ENCODE assay signal across 20 cellular contexts in the genomic region with DNA sequence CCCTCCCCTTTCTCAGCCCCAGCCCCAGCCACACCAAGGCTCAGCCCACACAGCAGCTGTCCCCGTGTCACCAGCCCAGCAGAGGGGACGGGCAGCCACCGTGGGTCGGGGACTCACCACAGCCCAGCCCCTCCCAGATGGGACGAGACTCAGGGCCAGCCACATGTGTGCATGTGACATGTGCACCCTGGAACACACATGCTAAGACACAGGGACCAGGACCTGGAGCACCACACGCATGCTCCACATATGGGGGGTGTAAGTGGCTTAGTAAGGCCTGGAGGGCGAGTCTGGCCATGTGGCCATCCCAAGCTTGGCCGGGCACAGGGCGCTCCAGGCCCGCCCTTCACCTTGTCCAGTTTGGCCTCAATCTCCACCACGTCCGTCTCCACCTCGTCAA. TPM values are rescaled to one million over a fixed set of nuclear protein-coding genes. Genes with fewer than 3 reads are reported as not detected.
DNase-seq lines count a peak whose midpoint lies in the region; ATAC-seq, FAIRE-seq and TF ChIP-seq lines count a peak whose summit lies in the region.
"Had no signal": no experiment of that assay in that cellular context is flagged by ENCODE, and none has a peak within 500 bp of the region (broad histone marks: within the 10 kb centered on the region; RNA-seq: fewer than 3 reads in every experiment).

No MANE protein-coding gene starts in this region.

- H3K79me2 ChIP-seq in K562 (ENCODE audit: control insufficient read depth, insufficient read depth, low read length) = peaks cover 37% of the 10 kb centered on the region

- no TSS peak for BruUV-seq in K562 (replicated peaks; lab: Mats Ljungman, UMichigan)

- H3K4me1 Mint-ChIP-seq in HFFc6 (ENCODE audit: low read depth) = peaks cover 26% of the 10 kb centered on the region

- H3K9ac ChIP-seq in K562 (ENCODE audit: insufficient read depth in 1 of 2, low read depth in 2 of 2, low read length in 2 of 2) (peak overlapping the region in 1 of 2 experiments; percentile 97; a peak in 2 of 4 replicates), iPS-15b (ENCODE audit: low read depth, low read length) (peak overlapping the region; percentile 54)
- H3K9ac ChIP-seq: KMS-11 had no signal

- H3K4me1 ChIP-seq in K562 (replicated peaks in 1 of 2; ENCODE audit: control insufficient read depth in 2 of 2, insufficient read depth in 2 of 2, low read length in 2 of 2) = peaks cover 34 to 89% of the 10 kb centered on the region in 2 experiments
- peaks cover 5% of the 10 kb centered on the region for H3K4me1 ChIP-seq in iPS-15b (ENCODE audit: control insufficient read depth, insufficient read depth, low read length)

- no peak overlapping the region for H2AFZ ChIP-seq in K562 (ENCODE audit: low read depth, low read length)

- H3K9me1 ChIP-seq in K562 (ENCODE audit: control insufficient read depth, insufficient read depth, low read length) = peaks cover 21% of the 10 kb centered on the region

- POLR2A ChIA-PET in K562 (lab: Yijun Ruan, JAX) = no interaction called here

- ATAC-seq in K562 = no peak

- no peaks in the 10 kb centered on the region for H3K9me3 Mint-ChIP-seq in HFFc6
- H3K9me3 Mint-ChIP-seq: activated naive CD8-positive, alpha-beta T cell treated with anti-CD3 and anti-CD28 coated beads for 36 hours; H9 had no signal

- H3K27me3 ChIP-seq in K562 (ENCODE audit: control insufficient read depth in 2 of 2, insufficient read depth in 2 of 2, low read length in 2 of 2) (no peaks in the 10 kb centered on the region), iPS-15b (ENCODE audit: control insufficient read depth, insufficient read depth, low read length) (no peaks in the 10 kb centered on the region)
- H3K27me3 ChIP-seq: Peyer's patch had no signal

- WGBS in K562 (ENCODE audit: insufficient coverage, low coverage, missing lambda C conversion rate) = 94% methylated on average over 10 of the region's 13 CpGs

- peaks cover 3% of the 10 kb centered on the region for H3K27me3 Mint-ChIP-seq in HFFc6 (ENCODE audit: insufficient read depth)
- H3K27me3 Mint-ChIP-seq: activated naive CD8-positive, alpha-beta T cell treated with anti-CD3 and anti-CD28 coated beads for 36 hours; CD4-positive, CD25-positive, alpha-beta regulatory T cell had no signal

- CTCF ChIA-PET in K562 (lab: Yijun Ruan, JAX; ENCODE audit: low intra/inter-chr PET ratio) = no interaction called here

- TF ChIP-seq CTCF in HFFc6 (IDR thresholded peaks at IDR 0.05) (no peak), K562 (IDR thresholded peaks at IDR 0.05 in 2 of 3, conservative IDR thresholded peaks at IDR 0.05 in 1 of 3; ENCODE audit: insufficient read depth in 2 of 3, low read depth in 1 of 3, low read length in 3 of 3) (no peak)

- no peak for TF ChIP-seq RAD21 in K562 (CRISPR knock-in tag; conservative IDR thresholded peaks at IDR 0.05 in 1 of 2, IDR thresholded peaks at IDR 0.05 in 1 of 2)

- H3K27ac ChIP-seq in K562 (ENCODE audit: extremely low read depth, low read depth, low read length) (no peak overlapping the region), substantia nigra (ENCODE audit: low read depth, low read length, poor library complexity, severe bottlenecking) (peak overlapping the region; percentile 94)
- H3K27ac ChIP-seq: KMS-11, thoracic aorta had no signal

- no peak for FAIRE-seq in K562 (lab: Jason Lieb, UNC)

- H3K9me3 ChIP-seq in K562 (replicated peaks; ENCODE audit: control insufficient read depth, insufficient read depth, low read depth, low read length) (no peaks in the 10 kb centered on the region), iPS-15b (ENCODE audit: control insufficient read depth, insufficient read depth, low read length) (no peaks in the 10 kb centered on the region)
- H3K9me3 ChIP-seq: Peyer's patch, thoracic aorta had no signal

- H3K4me3 ChIP-seq in K562 (no peak overlapping the region), iPS-15b (ENCODE audit: low read depth, low read length) (no peak overlapping the region)

- in situ Hi-C loops in K562 (cut with MboI) = no loop called here

- H4K20me1 ChIP-seq in K562 (replicated peaks; ENCODE audit: control insufficient read depth, insufficient read depth, low read length) = peaks cover 30% of the 10 kb centered on the region; the same call in 1 of the 2 replicates

- H3K4me2 ChIP-seq in K562 (ENCODE audit: insufficient read depth, low read length) = no peak overlapping the region

- no peak overlapping the region for H3K4me3 Mint-ChIP-seq in HFFc6
- H3K4me3 Mint-ChIP-seq: activated naive CD8-positive, alpha-beta T cell treated with anti-CD3 and anti-CD28 coated beads for 36 hours; H9 had no signal

- no peak for TF ChIP-seq POLR2A in K562 (conservative IDR thresholded peaks at IDR 0.05)

- DNase-seq in HFFc6 = no peak
- DNase-seq in K562 (ENCODE audit: extremely low read depth in 1 of 4, low spot score in 3 of 4) = no peak
- no peak for DNase-seq in substantia nigra (lab: John Stamatoyannopoulos, UW)
- no peak for DNase-seq in NCI-H774 (lab: John Stamatoyannopoulos, UW)
- DNase-seq in NCI-H748 treated with DMSO at 0.1 percent for 48 hours (lab: John Stamatoyannopoulos, UW) = no peak
- DNase-seq in COLO829 (ENCODE audit: low spot score) = no peak
- DNase-seq: activated CD4-positive, alpha-beta T cell treated with anti-CD3 and anti-CD28 coated beads, Interleukin-2, amount 50 U/mL, for 4 hours; activated naive CD8-positive, alpha-beta T cell treated with anti-CD3 and anti-CD28 coated beads for 36 hours; activated T-cell treated with anti-CD3 and anti-CD28 coated beads, Interleukin-2, amount 50 U/mL, for 48 hours; CD4-positive, CD25-positive, alpha-beta regulatory T cell; H9; kidney glomerular epithelial cell; NCI-H1092; NCI-H526 treated with DMSO at 0.1 percent for 48 hours; Peyer's patch; stimulated activated CD4-positive, alpha-beta T cell treated with anti-CD3 and anti-CD28 coated beads, Interleukin-2, amount 100 ng/mL, for 48 hours; SW 1271 had no signal

- TF ChIP-seq EP300 in K562 (IDR thresholded peaks at IDR 0.05; ENCODE audit: low read length) = no peak

- H3K36me3 ChIP-seq in K562 (ENCODE audit: control insufficient read depth, insufficient read depth, low read length) (peaks cover 3% of the 10 kb centered on the region; the same call in 2 of the 3 replicates), iPS-15b (ENCODE audit: control insufficient read depth, insufficient read depth, low read length) (no peaks in the 10 kb centered on the region)
- H3K36me3 ChIP-seq: Peyer's patch, thoracic aorta had no signal

- no peaks in the 10 kb centered on the region for H3K36me3 Mint-ChIP-seq in HFFc6 (ENCODE audit: low read depth)
- H3K36me3 Mint-ChIP-seq: activated naive CD8-positive, alpha-beta T cell treated with anti-CD3 and anti-CD28 coated beads for 36 hours; CD4-positive, CD25-positive, alpha-beta regulatory T cell had no signal

- H3K27ac Mint-ChIP-seq in HFFc6 = 0 out of 2 replicates have a peak overlapping the region, but pooled peaks have one; percentile 7
- H3K27ac Mint-ChIP-seq: activated naive CD8-positive, alpha-beta T cell treated with anti-CD3 and anti-CD28 coated beads for 36 hours; CD4-positive, CD25-positive, alpha-beta regulatory T cell; H9 had no signal

- intact Hi-C loops in K562 (cut with micrococcal nuclease) = loop anchor here (10.0 kb wide), 1 partner anchor 921 kb away; the partner anchor contains the start of gene SKI

RNA-seq across cellular contexts. Expression of gene ACAP3, which starts 4.0 kb away (rescaled TPM):
- 10 to 100 TPM; 39.4 to 50.8 (median 42.6) TPM for total RNA-seq in HFFc6 (2021; fragmentation: NEBNext Ultra II Directional; extraction: Animal tissue kit (Norgen Biotek cat#: 25700))
- 140 and 407 TPM in 2 replicates for total RNA-seq in K562 (2011; cell fraction: chromatin; rRNA removed; ENCODE audit: low replicate concordance)
- total RNA-seq in K562 (2011; cell fraction: nucleolus; rRNA removed) = 278 and 333 TPM in 2 replicates
- total RNA-seq in K562 (2011; cell fraction: nucleoplasm; rRNA removed) = 136 and 156 TPM in 2 replicates
- total RNA-seq in K562 (2014; rRNA removed) (29.6 and 33.3 TPM in 2 replicates), K562 (2014; rRNA removed; fragmentation: Illumina TruSeq; extraction: Trizol) (1.9 and 3.5 TPM in 2 replicates), K562 (2015; rRNA removed; fragmentation: Illumina TruSeq; extraction: Trizol) (14.0 and 15.2 TPM in 2 replicates), K562 (2021) (44.1 and 49.0 TPM in 2 replicates)
- polyA plus RNA-seq in K562 (2011; rRNA removed) (12.0 and 27.1 TPM in 2 replicates), K562 (2014; fragmentation: Illumina TruSeq; extraction: Trizol) (7.2 and 11.8 TPM in 2 replicates), K562 (2014; fragmentation: Nextera tagmentation; extraction: Ambion mirVana) (under 1 TPM; 0.01 to 0.06 TPM), K562 (2014; rRNA removed) (43.8 and 44.8 TPM in 2 replicates)
- polyA plus RNA-seq in K562 (2011; cell fraction: cytosol; rRNA removed) = 8.5 and 20.8 TPM in 2 replicates
- polyA plus RNA-seq in K562 (2011; cell fraction: nucleus; rRNA removed) = 346 and 462 TPM in 2 replicates
- 38.9 and 49.6 TPM in 2 replicates for polyA plus RNA-seq in K562 (2012)
- polyA minus RNA-seq in K562 (2011; rRNA and poly(A)+ RNA removed) = 6.3 and 10.7 TPM in 2 replicates
- 13.7 and 15.3 TPM in 2 replicates for polyA minus RNA-seq in K562 (2011; cell fraction: cytosol; rRNA and poly(A)+ RNA removed)
- polyA minus RNA-seq in K562 (2011; cell fraction: nucleus; rRNA and poly(A)+ RNA removed) = 42.4 and 46.1 TPM in 2 replicates

RNA-seq across cellular contexts. Expression of gene PUSL1, which starts 4.7 kb away (rescaled TPM):
- 10 to 100 TPM; 23.5 to 28.7 (median 25.6) TPM for total RNA-seq in HFFc6 (2021; fragmentation: NEBNext Ultra II Directional; extraction: Animal tissue kit (Norgen Biotek cat#: 25700))
- 13.3 and 63.1 TPM in 2 replicates for total RNA-seq in K562 (2011; cell fraction: chromatin; rRNA removed; ENCODE audit: low replicate concordance)
- total RNA-seq in K562 (2011; cell fraction: nucleolus; rRNA removed) = 74.5 and 90.1 TPM in 2 replicates
- total RNA-seq in K562 (2011; cell fraction: nucleoplasm; rRNA removed) = 23.2 and 31.2 TPM in 2 replicates
- total RNA-seq in K562 (2014; rRNA removed) (86.9 and 103 TPM in 2 replicates), K562 (2014; rRNA removed; fragmentation: Illumina TruSeq; extraction: Trizol) (5.6 and 7.0 TPM in 2 replicates), K562 (2015; rRNA removed; fragmentation: Illumina TruSeq; extraction: Trizol) (29.7 and 31.4 TPM in 2 replicates), K562 (2021) (80.1 and 83.0 TPM in 2 replicates)
- polyA plus RNA-seq in K562 (2011; rRNA removed) (13.6 and 22.4 TPM in 2 replicates), K562 (2014; fragmentation: Illumina TruSeq; extraction: Trizol) (10.5 and 25.1 TPM in 2 replicates), K562 (2014; fragmentation: Nextera tagmentation; extraction: Ambion mirVana) (1 to 10 TPM in 1 of 2 experiments, under 1 TPM in 1; 0.62 to 1.7 TPM), K562 (2014; rRNA removed) (68.5 and 76.0 TPM in 2 replicates)
- 29.8 and 137 TPM in 2 replicates for polyA plus RNA-seq in K562 (2011; cell fraction: cytosol; rRNA removed)
- 41.7 and 71.9 TPM in 2 replicates for polyA plus RNA-seq in K562 (2011; cell fraction: nucleus; rRNA removed)
- 35.1 and 53.3 TPM in 2 replicates for polyA plus RNA-seq in K562 (2012)
- polyA minus RNA-seq in K562 (2011; rRNA and poly(A)+ RNA removed) = 3.5 and 5.7 TPM in 2 replicates
- polyA minus RNA-seq in K562 (2011; cell fraction: cytosol; rRNA and poly(A)+ RNA removed) = 22.0 and 25.8 TPM in 2 replicates
- 33.5 and 38.2 TPM in 2 replicates for polyA minus RNA-seq in K562 (2011; cell fraction: nucleus; rRNA and poly(A)+ RNA removed)

RNA-seq across cellular contexts. Expression of gene INTS11, which starts 20.7 kb away (rescaled TPM):
- 10 to 100 TPM; 65.6 to 78.3 (median 69.8) TPM for total RNA-seq in HFFc6 (2021; fragmentation: NEBNext Ultra II Directional; extraction: Animal tissue kit (Norgen Biotek cat#: 25700))
- 317 and 866 TPM in 2 replicates for total RNA-seq in K562 (2011; cell fraction: chromatin; rRNA removed; ENCODE audit: low replicate concordance)
- total RNA-seq in K562 (2011; cell fraction: nucleolus; rRNA removed) = 565 and 578 TPM in 2 replicates
- total RNA-seq in K562 (2011; cell fraction: nucleoplasm; rRNA removed) = 402 and 440 TPM in 2 replicates
- total RNA-seq in K562 (2014; rRNA removed) (151 and 179 TPM in 2 replicates), K562 (2014; rRNA removed; fragmentation: Illumina TruSeq; extraction: Trizol) (62.1 and 77.4 TPM in 2 replicates), K562 (2015; rRNA removed; fragmentation: Illumina TruSeq; extraction: Trizol) (85.4 and 88.8 TPM in 2 replicates), K562 (2021) (153 and 164 TPM in 2 replicates)
- polyA plus RNA-seq in K562 (2011; rRNA removed) (110 and 164 TPM in 2 replicates), K562 (2014; fragmentation: Illumina TruSeq; extraction: Trizol) (143 and 151 TPM in 2 replicates), K562 (2014; fragmentation: Nextera tagmentation; extraction: Ambion mirVana) (10 to 100 TPM in 1 of 2 experiments, 1 to 10 TPM in 1; 3.6 to 11.8 TPM), K562 (2014; rRNA removed) (183 TPM in 2 replicates)
- polyA plus RNA-seq in K562 (2011; cell fraction: cytosol; rRNA removed) = 195 and 300 TPM in 2 replicates
- polyA plus RNA-seq in K562 (2011; cell fraction: nucleus; rRNA removed) = 663 and 798 TPM in 2 replicates
- 151 and 204 TPM in 2 replicates for polyA plus RNA-seq in K562 (2012)
- polyA minus RNA-seq in K562 (2011; rRNA and poly(A)+ RNA removed) = 68.4 and 103 TPM in 2 replicates
- 79.6 and 101 TPM in 2 replicates for polyA minus RNA-seq in K562 (2011; cell fraction: cytosol; rRNA and poly(A)+ RNA removed)
- polyA minus RNA-seq in K562 (2011; cell fraction: nucleus; rRNA and poly(A)+ RNA removed) = 108 and 123 TPM in 2 replicates

RNA-seq across cellular contexts. Expression of gene CPTP, which starts 20.9 kb away (rescaled TPM):
- 10 to 100 TPM; 24.6 to 31.5 (median 26.6) TPM for total RNA-seq in HFFc6 (2021; fragmentation: NEBNext Ultra II Directional; extraction: Animal tissue kit (Norgen Biotek cat#: 25700))
- total RNA-seq in K562 (2011; cell fraction: chromatin; rRNA removed; ENCODE audit: low replicate concordance) = 3.4 and 22.1 TPM in 2 replicates
- 31.8 and 32.0 TPM in 2 replicates for total RNA-seq in K562 (2011; cell fraction: nucleolus; rRNA removed)
- total RNA-seq in K562 (2011; cell fraction: nucleoplasm; rRNA removed) = 11.2 and 13.9 TPM in 2 replicates
- total RNA-seq in K562 (2014; rRNA removed) (21.6 and 33.4 TPM in 2 replicates), K562 (2014; rRNA removed; fragmentation: Illumina TruSeq; extraction: Trizol) (3.0 and 3.5 TPM in 2 replicates), K562 (2015; rRNA removed; fragmentation: Illumina TruSeq; extraction: Trizol) (8.4 and 10.1 TPM in 2 replicates), K562 (2021) (25.4 and 25.8 TPM in 2 replicates)
- polyA plus RNA-seq in K562 (2011; rRNA removed) (3.5 and 5.7 TPM in 2 replicates), K562 (2014; fragmentation: Illumina TruSeq; extraction: Trizol) (2.7 and 9.1 TPM in 2 replicates), K562 (2014; fragmentation: Nextera tagmentation; extraction: Ambion mirVana) (under 1 TPM; 0.11 to 0.20 TPM), K562 (2014; rRNA removed) (12.4 and 12.9 TPM in 2 replicates)
- polyA plus RNA-seq in K562 (2011; cell fraction: cytosol; rRNA removed) = 7.2 and 32.1 TPM in 2 replicates
- 5.6 and 10.3 TPM in 2 replicates for polyA plus RNA-seq in K562 (2011; cell fraction: nucleus; rRNA removed)
- 14.5 and 17.3 TPM in 2 replicates for polyA plus RNA-seq in K562 (2012)
- polyA minus RNA-seq in K562 (2011; rRNA and poly(A)+ RNA removed) = 2.1 and 2.4 TPM in 2 replicates
- 9.2 and 12.1 TPM in 2 replicates for polyA minus RNA-seq in K562 (2011; cell fraction: cytosol; rRNA and poly(A)+ RNA removed)
- 14.0 and 17.8 TPM in 2 replicates for polyA minus RNA-seq in K562 (2011; cell fraction: nucleus; rRNA and poly(A)+ RNA removed)

RNA-seq across cellular contexts. Expression of gene SCNN1D, which starts 23.5 kb away (rescaled TPM):
- 1 to 10 TPM; 1.4 to 3.0 (median 2.0) TPM for total RNA-seq in HFFc6 (2021; fragmentation: NEBNext Ultra II Directional; extraction: Animal tissue kit (Norgen Biotek cat#: 25700))
- 1.6 and 4.3 TPM in 2 replicates for total RNA-seq in K562 (2011; cell fraction: chromatin; rRNA removed; ENCODE audit: low replicate concordance)
- 3.0 and 3.7 TPM in 2 replicates for total RNA-seq in K562 (2011; cell fraction: nucleolus; rRNA removed)
- 1.4 and 2.1 TPM in 2 replicates for total RNA-seq in K562 (2011; cell fraction: nucleoplasm; rRNA removed)
- total RNA-seq in K562 (2014; rRNA removed) (0.53 and 0.64 TPM in 2 replicates), K562 (2014; rRNA removed; fragmentation: Illumina TruSeq; extraction: Trizol) (0.06 TPM in 1 of 2 replicates, not detected in the other), K562 (2015; rRNA removed; fragmentation: Illumina TruSeq; extraction: Trizol) (0.29 and 0.38 TPM in 2 replicates), K562 (2021) (0.73 and 0.87 TPM in 2 replicates)
- polyA plus RNA-seq in K562 (2011; rRNA removed) (0.38 and 0.92 TPM in 2 replicates), K562 (2014; fragmentation: Illumina TruSeq; extraction: Trizol) (0.04 and 0.26 TPM in 2 replicates), K562 (2014; fragmentation: Nextera tagmentation; extraction: Ambion mirVana) (under 1 TPM in 1 of 2 experiments, not detected in 1; 0.01 TPM), K562 (2014; rRNA removed) (1.1 TPM in 2 replicates)
- 0.71 and 1.8 TPM in 2 replicates for polyA plus RNA-seq in K562 (2011; cell fraction: cytosol; rRNA removed)
- 8.1 and 14.5 TPM in 2 replicates for polyA plus RNA-seq in K562 (2011; cell fraction: nucleus; rRNA removed)
- 0.79 and 1.9 TPM in 2 replicates for polyA plus RNA-seq in K562 (2012)
- polyA minus RNA-seq in K562 (2011; rRNA and poly(A)+ RNA removed) = 0.09 and 0.11 TPM in 2 replicates
- not detected in 2 replicates for polyA minus RNA-seq in K562 (2011; cell fraction: cytosol; rRNA and poly(A)+ RNA removed)
- 0.94 and 1.3 TPM in 2 replicates for polyA minus RNA-seq in K562 (2011; cell fraction: nucleus; rRNA and poly(A)+ RNA removed)
- polyA plus RNA-seq: CD4-positive, CD25-positive, alpha-beta regulatory T cell had no signal
